Comparison of ENCODE assay signal across 1 cellular context in the genomic region with DNA sequence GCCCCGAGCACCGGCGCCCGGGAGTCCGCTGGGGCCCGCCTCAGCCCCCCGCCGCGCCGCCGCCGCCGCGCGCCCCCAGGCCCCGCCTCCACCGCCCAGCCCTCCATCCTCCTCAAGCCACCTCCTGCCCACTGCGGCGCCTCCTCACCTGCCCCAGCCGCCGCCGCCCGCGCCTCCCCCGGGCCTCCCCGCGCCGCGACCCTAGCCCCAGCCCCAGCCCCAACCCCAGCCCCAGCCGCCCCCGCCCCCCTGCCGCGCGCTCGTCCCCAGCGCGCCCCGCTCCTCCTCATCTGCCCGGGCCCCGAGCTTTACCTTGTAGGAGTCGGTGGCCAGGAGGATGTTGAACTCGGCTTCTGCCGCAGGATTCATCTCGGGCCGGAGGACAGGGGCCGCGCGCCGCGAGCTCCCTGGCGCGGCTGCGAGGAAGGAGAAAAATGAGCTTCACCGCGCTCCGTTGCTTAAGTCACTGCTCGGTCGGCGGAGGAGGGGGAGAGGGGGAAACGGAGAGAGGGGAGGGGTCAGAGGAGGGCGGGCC.
TF ChIP-seq lines count a peak whose summit lies in the region.

A gene (minus strand): TSS at position 468 of the 535 bp plus-strand sequence. CDS start 99 bp downstream, at position 369.

TF ChIP-seq in K562, 482 proteins besides CTCF, POLR2A, EP300 and RAD21 (continued from another document and continues in another):
- TF ChIP-seq, protein P1, sequence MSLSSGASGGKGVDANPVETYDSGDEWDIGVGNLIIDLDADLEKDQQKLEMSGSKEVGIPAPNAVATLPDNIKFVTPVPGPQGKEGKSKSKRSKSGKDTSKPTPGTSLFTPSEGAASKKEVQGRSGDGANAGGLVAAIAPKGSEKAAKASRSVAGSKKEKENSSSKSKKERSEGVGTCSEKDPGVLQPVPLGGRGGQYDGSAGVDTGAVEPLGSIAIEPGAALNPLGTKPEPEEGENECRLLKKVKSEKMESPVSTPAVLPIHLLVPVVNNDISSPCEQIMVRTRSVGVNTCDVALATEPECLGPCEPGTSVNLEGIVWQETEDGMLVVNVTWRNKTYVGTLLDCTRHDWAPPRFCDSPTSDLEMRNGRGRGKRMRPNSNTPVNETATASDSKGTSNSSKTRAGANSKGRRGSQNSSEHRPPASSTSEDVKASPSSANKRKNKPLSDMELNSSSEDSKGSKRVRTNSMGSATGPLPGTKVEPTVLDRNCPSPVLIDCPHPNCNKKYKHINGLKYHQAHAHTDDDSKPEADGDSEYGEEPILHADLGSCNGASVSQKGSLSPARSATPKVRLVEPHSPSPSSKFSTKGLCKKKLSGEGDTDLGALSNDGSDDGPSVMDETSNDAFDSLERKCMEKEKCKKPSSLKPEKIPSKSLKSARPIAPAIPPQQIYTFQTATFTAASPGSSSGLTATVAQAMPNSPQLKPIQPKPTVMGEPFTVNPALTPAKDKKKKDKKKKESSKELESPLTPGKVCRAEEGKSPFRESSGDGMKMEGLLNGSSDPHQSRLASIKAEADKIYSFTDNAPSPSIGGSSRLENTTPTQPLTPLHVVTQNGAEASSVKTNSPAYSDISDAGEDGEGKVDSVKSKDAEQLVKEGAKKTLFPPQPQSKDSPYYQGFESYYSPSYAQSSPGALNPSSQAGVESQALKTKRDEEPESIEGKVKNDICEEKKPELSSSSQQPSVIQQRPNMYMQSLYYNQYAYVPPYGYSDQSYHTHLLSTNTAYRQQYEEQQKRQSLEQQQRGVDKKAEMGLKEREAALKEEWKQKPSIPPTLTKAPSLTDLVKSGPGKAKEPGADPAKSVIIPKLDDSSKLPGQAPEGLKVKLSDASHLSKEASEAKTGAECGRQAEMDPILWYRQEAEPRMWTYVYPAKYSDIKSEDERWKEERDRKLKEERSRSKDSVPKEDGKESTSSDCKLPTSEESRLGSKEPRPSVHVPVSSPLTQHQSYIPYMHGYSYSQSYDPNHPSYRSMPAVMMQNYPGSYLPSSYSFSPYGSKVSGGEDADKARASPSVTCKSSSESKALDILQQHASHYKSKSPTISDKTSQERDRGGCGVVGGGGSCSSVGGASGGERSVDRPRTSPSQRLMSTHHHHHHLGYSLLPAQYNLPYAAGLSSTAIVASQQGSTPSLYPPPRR (CRISPR knock-in tag; IDR thresholded peaks at IDR 0.05; ENCODE audit: borderline replicate concordance) = no peak
- TF ChIP-seq ZNF224 (CRISPR knock-in tag; IDR thresholded peaks at IDR 0.05) = no peak
- no peak for TF ChIP-seq ZNF12 (CRISPR knock-in tag; IDR thresholded peaks at IDR 0.05)
- TF ChIP-seq, protein P2, sequence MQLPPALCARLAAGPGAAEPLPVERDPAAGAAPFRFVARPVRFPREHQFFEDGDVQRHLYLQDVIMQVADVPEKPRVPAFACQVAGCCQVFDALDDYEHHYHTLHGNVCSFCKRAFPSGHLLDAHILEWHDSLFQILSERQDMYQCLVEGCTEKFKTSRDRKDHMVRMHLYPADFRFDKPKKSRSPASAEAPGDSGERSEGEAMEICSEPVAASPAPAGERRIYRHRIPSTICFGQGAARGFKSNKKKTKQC (CRISPR knock-in tag; IDR thresholded peaks at IDR 0.05) = peak; percentile 33; the same call in 1 of the 2 replicates
- no peak for TF ChIP-seq NELFE (IDR thresholded peaks at IDR 0.05; ENCODE audit: insufficient read depth, insufficient read length)
- TF ChIP-seq CEBPB (tag; IDR thresholded peaks at IDR 0.05) = peak; percentile 44
- TF ChIP-seq NR2C2 (CRISPR knock-in tag; IDR thresholded peaks at IDR 0.05) = no peak
- TF ChIP-seq NR2C2 (tag; IDR thresholded peaks at IDR 0.05) = no peak; the same call in 1 of the 2 replicates
- no peak for TF ChIP-seq TAF15 (IDR thresholded peaks at IDR 0.05; ENCODE audit: low read depth, low read length)
- no peak for TF ChIP-seq BMI1 (IDR thresholded peaks at IDR 0.05; ENCODE audit: low read length)
- no peak for TF ChIP-seq DIDO1 (tag; IDR thresholded peaks at IDR 0.05; ENCODE audit: low read depth)
- no peak for TF ChIP-seq COPS2 (conservative IDR thresholded peaks at IDR 0.05)
- TF ChIP-seq, protein P3, sequence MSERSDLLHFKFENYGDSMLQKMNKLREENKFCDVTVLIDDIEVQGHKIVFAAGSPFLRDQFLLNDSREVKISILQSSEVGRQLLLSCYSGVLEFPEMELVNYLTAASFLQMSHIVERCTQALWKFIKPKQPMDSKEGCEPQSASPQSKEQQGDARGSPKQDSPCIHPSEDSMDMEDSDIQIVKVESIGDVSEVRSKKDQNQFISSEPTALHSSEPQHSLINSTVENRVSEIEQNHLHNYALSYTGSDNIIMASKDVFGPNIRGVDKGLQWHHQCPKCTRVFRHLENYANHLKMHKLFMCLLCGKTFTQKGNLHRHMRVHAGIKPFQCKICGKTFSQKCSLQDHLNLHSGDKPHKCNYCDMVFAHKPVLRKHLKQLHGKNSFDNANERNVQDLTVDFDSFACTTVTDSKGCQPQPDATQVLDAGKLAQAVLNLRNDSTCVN (CRISPR knock-in tag; IDR thresholded peaks at IDR 0.05) = peak; percentile 76; the same call in 1 of the 2 replicates
- no peak for TF ChIP-seq HDAC8 (tag; IDR thresholded peaks at IDR 0.05)
- peak; percentile 70 for TF ChIP-seq RBM22 (IDR thresholded peaks at IDR 0.05; ENCODE audit: low read depth, low read length, poor library complexity, severe bottlenecking)
- TF ChIP-seq RBBP5 (IDR thresholded peaks at IDR 0.05; ENCODE audit: borderline replicate concordance, insufficient read depth, low read length, poor library complexity, severe bottlenecking) = peak; percentile 57
- TF ChIP-seq MTA3 (IDR thresholded peaks at IDR 0.05; ENCODE audit: borderline replicate concordance) = peak; percentile 88; the same call in 1 of the 2 replicates
- TF ChIP-seq SMARCC2 (IDR thresholded peaks at IDR 0.05; ENCODE audit: low read depth) = no peak
- TF ChIP-seq ZKSCAN1 (IDR thresholded peaks at IDR 0.05; ENCODE audit: low read depth, low read length) = no peak
- TF ChIP-seq DPF2 (IDR thresholded peaks at IDR 0.05) = no peak
- TF ChIP-seq, protein P4, sequence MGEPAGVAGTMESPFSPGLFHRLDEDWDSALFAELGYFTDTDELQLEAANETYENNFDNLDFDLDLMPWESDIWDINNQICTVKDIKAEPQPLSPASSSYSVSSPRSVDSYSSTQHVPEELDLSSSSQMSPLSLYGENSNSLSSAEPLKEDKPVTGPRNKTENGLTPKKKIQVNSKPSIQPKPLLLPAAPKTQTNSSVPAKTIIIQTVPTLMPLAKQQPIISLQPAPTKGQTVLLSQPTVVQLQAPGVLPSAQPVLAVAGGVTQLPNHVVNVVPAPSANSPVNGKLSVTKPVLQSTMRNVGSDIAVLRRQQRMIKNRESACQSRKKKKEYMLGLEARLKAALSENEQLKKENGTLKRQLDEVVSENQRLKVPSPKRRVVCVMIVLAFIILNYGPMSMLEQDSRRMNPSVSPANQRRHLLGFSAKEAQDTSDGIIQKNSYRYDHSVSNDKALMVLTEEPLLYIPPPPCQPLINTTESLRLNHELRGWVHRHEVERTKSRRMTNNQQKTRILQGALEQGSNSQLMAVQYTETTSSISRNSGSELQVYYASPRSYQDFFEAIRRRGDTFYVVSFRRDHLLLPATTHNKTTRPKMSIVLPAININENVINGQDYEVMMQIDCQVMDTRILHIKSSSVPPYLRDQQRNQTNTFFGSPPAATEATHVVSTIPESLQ (CRISPR knock-in tag; IDR thresholded peaks at IDR 0.05) = no peak
- TF ChIP-seq, protein P5, sequence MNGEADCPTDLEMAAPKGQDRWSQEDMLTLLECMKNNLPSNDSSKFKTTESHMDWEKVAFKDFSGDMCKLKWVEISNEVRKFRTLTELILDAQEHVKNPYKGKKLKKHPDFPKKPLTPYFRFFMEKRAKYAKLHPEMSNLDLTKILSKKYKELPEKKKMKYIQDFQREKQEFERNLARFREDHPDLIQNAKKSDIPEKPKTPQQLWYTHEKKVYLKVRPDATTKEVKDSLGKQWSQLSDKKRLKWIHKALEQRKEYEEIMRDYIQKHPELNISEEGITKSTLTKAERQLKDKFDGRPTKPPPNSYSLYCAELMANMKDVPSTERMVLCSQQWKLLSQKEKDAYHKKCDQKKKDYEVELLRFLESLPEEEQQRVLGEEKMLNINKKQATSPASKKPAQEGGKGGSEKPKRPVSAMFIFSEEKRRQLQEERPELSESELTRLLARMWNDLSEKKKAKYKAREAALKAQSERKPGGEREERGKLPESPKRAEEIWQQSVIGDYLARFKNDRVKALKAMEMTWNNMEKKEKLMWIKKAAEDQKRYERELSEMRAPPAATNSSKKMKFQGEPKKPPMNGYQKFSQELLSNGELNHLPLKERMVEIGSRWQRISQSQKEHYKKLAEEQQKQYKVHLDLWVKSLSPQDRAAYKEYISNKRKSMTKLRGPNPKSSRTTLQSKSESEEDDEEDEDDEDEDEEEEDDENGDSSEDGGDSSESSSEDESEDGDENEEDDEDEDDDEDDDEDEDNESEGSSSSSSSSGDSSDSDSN (IDR thresholded peaks at IDR 0.05; ENCODE audit: borderline replicate concordance in 1 of 2, low read depth in 2 of 2, low read length in 2 of 2) = peak in 1 of 2 experiments; percentile 95; a peak in 1 of 4 replicates
- TF ChIP-seq ZNF785 (CRISPR knock-in tag; IDR thresholded peaks at IDR 0.05) = no peak
- TF ChIP-seq, protein P6, sequence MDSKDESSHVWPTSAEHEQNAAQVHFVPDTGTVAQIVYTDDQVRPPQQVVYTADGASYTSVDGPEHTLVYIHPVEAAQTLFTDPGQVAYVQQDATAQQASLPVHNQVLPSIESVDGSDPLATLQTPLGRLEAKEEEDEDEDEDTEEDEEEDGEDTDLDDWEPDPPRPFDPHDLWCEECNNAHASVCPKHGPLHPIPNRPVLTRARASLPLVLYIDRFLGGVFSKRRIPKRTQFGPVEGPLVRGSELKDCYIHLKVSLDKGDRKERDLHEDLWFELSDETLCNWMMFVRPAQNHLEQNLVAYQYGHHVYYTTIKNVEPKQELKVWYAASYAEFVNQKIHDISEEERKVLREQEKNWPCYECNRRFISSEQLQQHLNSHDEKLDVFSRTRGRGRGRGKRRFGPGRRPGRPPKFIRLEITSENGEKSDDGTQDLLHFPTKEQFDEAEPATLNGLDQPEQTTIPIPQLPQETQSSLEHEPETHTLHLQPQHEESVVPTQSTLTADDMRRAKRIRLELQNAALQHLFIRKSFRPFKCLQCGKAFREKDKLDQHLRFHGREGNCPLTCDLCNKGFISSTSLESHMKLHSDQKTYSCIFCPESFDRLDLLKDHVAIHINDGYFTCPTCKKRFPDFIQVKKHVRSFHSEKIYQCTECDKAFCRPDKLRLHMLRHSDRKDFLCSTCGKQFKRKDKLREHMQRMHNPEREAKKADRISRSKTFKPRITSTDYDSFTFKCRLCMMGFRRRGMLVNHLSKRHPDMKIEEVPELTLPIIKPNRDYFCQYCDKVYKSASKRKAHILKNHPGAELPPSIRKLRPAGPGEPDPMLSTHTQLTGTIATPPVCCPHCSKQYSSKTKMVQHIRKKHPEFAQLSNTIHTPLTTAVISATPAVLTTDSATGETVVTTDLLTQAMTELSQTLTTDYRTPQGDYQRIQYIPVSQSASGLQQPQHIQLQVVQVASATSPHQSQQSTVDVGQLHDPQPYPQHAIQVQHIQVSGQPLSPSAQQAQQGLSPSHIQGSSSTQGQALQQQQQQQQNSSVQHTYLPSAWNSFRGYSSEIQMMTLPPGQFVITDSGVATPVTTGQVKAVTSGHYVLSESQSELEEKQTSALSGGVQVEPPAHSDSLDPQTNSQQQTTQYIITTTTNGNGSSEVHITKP (IDR thresholded peaks at IDR 0.05; ENCODE audit: partially characterized antibody) = no peak
- peak; percentile 63; the same call in 1 of the 2 replicates for TF ChIP-seq ZBTB1 (CRISPR knock-in tag; IDR thresholded peaks at IDR 0.05; ENCODE audit: borderline replicate concordance, low read depth)
- TF ChIP-seq, protein P7, sequence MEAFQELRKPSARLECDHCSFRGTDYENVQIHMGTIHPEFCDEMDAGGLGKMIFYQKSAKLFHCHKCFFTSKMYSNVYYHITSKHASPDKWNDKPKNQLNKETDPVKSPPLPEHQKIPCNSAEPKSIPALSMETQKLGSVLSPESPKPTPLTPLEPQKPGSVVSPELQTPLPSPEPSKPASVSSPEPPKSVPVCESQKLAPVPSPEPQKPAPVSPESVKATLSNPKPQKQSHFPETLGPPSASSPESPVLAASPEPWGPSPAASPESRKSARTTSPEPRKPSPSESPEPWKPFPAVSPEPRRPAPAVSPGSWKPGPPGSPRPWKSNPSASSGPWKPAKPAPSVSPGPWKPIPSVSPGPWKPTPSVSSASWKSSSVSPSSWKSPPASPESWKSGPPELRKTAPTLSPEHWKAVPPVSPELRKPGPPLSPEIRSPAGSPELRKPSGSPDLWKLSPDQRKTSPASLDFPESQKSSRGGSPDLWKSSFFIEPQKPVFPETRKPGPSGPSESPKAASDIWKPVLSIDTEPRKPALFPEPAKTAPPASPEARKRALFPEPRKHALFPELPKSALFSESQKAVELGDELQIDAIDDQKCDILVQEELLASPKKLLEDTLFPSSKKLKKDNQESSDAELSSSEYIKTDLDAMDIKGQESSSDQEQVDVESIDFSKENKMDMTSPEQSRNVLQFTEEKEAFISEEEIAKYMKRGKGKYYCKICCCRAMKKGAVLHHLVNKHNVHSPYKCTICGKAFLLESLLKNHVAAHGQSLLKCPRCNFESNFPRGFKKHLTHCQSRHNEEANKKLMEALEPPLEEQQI (IDR thresholded peaks at IDR 0.05) = no peak
- TF ChIP-seq, protein P8, sequence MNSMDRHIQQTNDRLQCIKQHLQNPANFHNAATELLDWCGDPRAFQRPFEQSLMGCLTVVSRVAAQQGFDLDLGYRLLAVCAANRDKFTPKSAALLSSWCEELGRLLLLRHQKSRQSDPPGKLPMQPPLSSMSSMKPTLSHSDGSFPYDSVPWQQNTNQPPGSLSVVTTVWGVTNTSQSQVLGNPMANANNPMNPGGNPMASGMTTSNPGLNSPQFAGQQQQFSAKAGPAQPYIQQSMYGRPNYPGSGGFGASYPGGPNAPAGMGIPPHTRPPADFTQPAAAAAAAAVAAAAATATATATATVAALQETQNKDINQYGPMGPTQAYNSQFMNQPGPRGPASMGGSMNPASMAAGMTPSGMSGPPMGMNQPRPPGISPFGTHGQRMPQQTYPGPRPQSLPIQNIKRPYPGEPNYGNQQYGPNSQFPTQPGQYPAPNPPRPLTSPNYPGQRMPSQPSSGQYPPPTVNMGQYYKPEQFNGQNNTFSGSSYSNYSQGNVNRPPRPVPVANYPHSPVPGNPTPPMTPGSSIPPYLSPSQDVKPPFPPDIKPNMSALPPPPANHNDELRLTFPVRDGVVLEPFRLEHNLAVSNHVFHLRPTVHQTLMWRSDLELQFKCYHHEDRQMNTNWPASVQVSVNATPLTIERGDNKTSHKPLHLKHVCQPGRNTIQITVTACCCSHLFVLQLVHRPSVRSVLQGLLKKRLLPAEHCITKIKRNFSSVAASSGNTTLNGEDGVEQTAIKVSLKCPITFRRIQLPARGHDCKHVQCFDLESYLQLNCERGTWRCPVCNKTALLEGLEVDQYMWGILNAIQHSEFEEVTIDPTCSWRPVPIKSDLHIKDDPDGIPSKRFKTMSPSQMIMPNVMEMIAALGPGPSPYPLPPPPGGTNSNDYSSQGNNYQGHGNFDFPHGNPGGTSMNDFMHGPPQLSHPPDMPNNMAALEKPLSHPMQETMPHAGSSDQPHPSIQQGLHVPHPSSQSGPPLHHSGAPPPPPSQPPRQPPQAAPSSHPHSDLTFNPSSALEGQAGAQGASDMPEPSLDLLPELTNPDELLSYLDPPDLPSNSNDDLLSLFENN (IDR thresholded peaks at IDR 0.05; ENCODE audit: low read depth in 2 of 2, low read length in 2 of 2) = no peak; a peak in 1 of 4 replicates
- no peak for TF ChIP-seq GABPB1 (CRISPR knock-in tag; IDR thresholded peaks at IDR 0.05)
- no peak for TF ChIP-seq XRCC3 (IDR thresholded peaks at IDR 0.05)
